Comparison of ENCODE assay signal across 11 cellular contexts in the genomic region with DNA sequence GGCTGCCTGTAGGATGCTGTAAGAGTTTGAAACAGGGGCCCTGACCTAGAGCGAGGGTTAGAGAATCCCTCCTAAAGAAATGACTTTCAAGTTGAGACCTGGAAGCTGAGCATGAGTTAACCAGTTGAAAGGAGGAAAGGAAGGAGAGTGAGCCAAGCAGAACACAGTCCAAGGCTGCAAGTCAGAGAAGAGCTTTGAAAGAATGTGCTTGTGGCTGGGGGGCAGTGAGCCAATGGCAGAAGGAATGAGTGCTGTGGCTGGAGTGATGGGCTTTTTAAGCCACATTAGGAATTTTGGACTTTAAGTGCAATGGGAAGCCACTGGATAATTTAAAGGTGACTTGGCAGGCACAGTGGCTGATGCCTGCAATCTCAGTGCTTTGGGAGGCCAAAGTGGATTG. TPM values are rescaled to one million over a fixed set of nuclear protein-coding genes. Genes with fewer than 3 reads are reported as not detected.
DNase-seq lines count a peak whose midpoint lies in the region; ATAC-seq and TF ChIP-seq lines count a peak whose summit lies in the region.
"Had no signal": no experiment of that assay in that cellular context is flagged by ENCODE, and none has a peak within 500 bp of the region (broad histone marks: within the 10 kb centered on the region; RNA-seq: fewer than 3 reads in every experiment).

No MANE protein-coding gene starts in this region.

- no peak overlapping the region for H3K4me2 ChIP-seq in hepatocyte

- peaks cover 63% of the 10 kb centered on the region for H3K4me1 Mint-ChIP-seq in activated CD4-positive, alpha-beta T cell treated with anti-CD3 and anti-CD28 coated beads, Interleukin-2, amount 10 ng/mL, durations not matched to agents 7 days and 5 days
- H3K4me1 Mint-ChIP-seq in activated B cell treated with CpG ODN at 0.5 μM for 24 hours: peaks cover 13% of the 10 kb centered on the region

- WGBS in hepatocyte (ENCODE audit: low lambda C conversion rate, missing lambda C conversion rate): 100% methylated on average over 1 of the region's 1 CpG
- 88 to 100% (median 97%) methylated on average over 1 of the region's 1 CpG for WGBS in stomach, 5 donors

- no peak for TF ChIP-seq POLR2A in stomach (IDR thresholded peaks at IDR 0.05)

- no peak overlapping the region for H3K4me3 ChIP-seq in hepatocyte
- no peak overlapping the region for H3K4me3 ChIP-seq in stomach

- no peaks in the 10 kb centered on the region for H3K9me2 ChIP-seq in hepatocyte (replicated peaks; ENCODE audit: insufficient read depth)

- TF ChIP-seq CTCF in activated B cell treated with CpG ODN at 0.5 μM for 24 hours (IDR thresholded peaks at IDR 0.05) (no peak), hepatocyte (IDR thresholded peaks at IDR 0.05; ENCODE audit: poor library complexity) (no peak), stomach (IDR thresholded peaks at IDR 0.05) (no peak)

- peak overlapping the region; percentile 93 for H3K27ac Mint-ChIP-seq in activated CD4-positive, alpha-beta T cell treated with anti-CD3 and anti-CD28 coated beads, Interleukin-2, amount 10 ng/mL, durations not matched to agents 7 days and 5 days
- H3K27ac Mint-ChIP-seq in activated B cell treated with CpG ODN at 0.5 μM for 24 hours: peak overlapping the region; percentile 8

- no peaks in the 10 kb centered on the region for H3K79me2 ChIP-seq in hepatocyte

- H3K4me3 Mint-ChIP-seq in activated CD4-positive, alpha-beta T cell treated with anti-CD3 and anti-CD28 coated beads, Interleukin-2, amount 10 ng/mL, durations not matched to agents 7 days and 5 days: peak overlapping the region; percentile 17
- no peak overlapping the region for H3K4me3 Mint-ChIP-seq in activated B cell treated with CpG ODN at 0.5 μM for 24 hours

- intact Hi-C loops in activated B cell treated with CpG ODN at 0.5 μM for 24 hours (cut with micrococcal nuclease) (loop anchor here (10.0 kb wide), 1 partner anchor 700 kb away; no protein-coding TSS in a partner anchor), stomach (cut with DNase I; ENCODE audit: low total_unique reads) (no loop called here)

- H3K36me3 ChIP-seq in hepatocyte (replicated peaks; ENCODE audit: insufficient read depth, low read depth): no peaks in the 10 kb centered on the region
- H3K36me3 ChIP-seq in stomach: no peaks in the 10 kb centered on the region

- no peaks in the 10 kb centered on the region for H3K27me3 ChIP-seq in hepatocyte
- H3K27me3 ChIP-seq in stomach: no peaks in the 10 kb centered on the region

- POLR2A ChIA-PET in activated CD4-positive, alpha-beta T cell treated with anti-CD3 and anti-CD28 coated beads, Interleukin-2, amount 10 ng/mL, durations not matched to agents 7 days and 5 days (lab: Charles Lee): no interaction called here
- POLR2A ChIA-PET in activated B cell treated with CpG ODN at 0.5 μM for 24 hours (lab: Charles Lee): interaction anchor here (1.5 to 3.2 kb wide), 4 partner anchors 10 to 90 kb away, joined by 5 to 42 read pairs (median 14); a partner anchor contains a TSS

- H2AFZ ChIP-seq in hepatocyte: no peak overlapping the region

- no peaks in the 10 kb centered on the region for H3K9me3 Mint-ChIP-seq in activated CD4-positive, alpha-beta T cell treated with anti-CD3 and anti-CD28 coated beads, Interleukin-2, amount 10 ng/mL, durations not matched to agents 7 days and 5 days
- H3K9me3 Mint-ChIP-seq in activated B cell treated with CpG ODN at 0.5 μM for 24 hours: no peaks in the 10 kb centered on the region

- no peak for DNase-seq in activated CD4-positive, alpha-beta T cell treated with anti-CD3 and anti-CD28 coated beads, Interleukin-2, amount 10 ng/mL, durations not matched to agents 7 days and 5 days
- no peak for DNase-seq in activated CD4-positive, alpha-beta T cell treated with anti-CD3 and anti-CD28 coated beads, Interleukin-2, amount 50 U/mL, for 1 hour
- no peak for DNase-seq in activated B cell treated with CpG ODN at 0.5 μM for 24 hours
- no peak for DNase-seq in hepatocyte (ENCODE audit: low spot score)
- DNase-seq in stomach: no peak
- DNase-seq in COR-L47 (lab: John Stamatoyannopoulos, UW): no peak
- no peak for DNase-seq in DMS53 treated with DMSO at 0.1 percent for 48 hours (lab: John Stamatoyannopoulos, UW; ENCODE audit: unreplicated experiment)
- DNase-seq: activated effector memory CD4-positive, alpha-beta T cell treated with Interleukin-2 at 50 U/mL for 16 hours; NCI-H2081 treated with DMSO at 0.1 percent for 48 hours had no signal

- ATAC-seq in activated B cell treated with CpG ODN at 0.5 μM for 24 hours (ENCODE audit: low read depth): no peak
- no peak for ATAC-seq in HG03442 (IDR thresholded peaks at IDR 0.05; ENCODE audit: unreplicated experiment)
- ATAC-seq: esophagus mucosa had no signal

- H3K27ac ChIP-seq in hepatocyte: peak overlapping the region; percentile 18
- peak overlapping the region in 3 of 5 donors; percentile 47 to 71 (median 54) for H3K27ac ChIP-seq in stomach

- TF ChIP-seq EP300 in stomach (IDR thresholded peaks at IDR 0.05): no peak

- H3K9me3 ChIP-seq in hepatocyte (ENCODE audit: low read depth) (no peaks in the 10 kb centered on the region), stomach (no peaks in the 10 kb centered on the region)

- no peaks in the 10 kb centered on the region for H3K27me3 Mint-ChIP-seq in activated CD4-positive, alpha-beta T cell treated with anti-CD3 and anti-CD28 coated beads, Interleukin-2, amount 10 ng/mL, durations not matched to agents 7 days and 5 days
- no peaks in the 10 kb centered on the region for H3K27me3 Mint-ChIP-seq in activated B cell treated with CpG ODN at 0.5 μM for 24 hours

- H4K20me1 ChIP-seq in hepatocyte (ENCODE audit: insufficient read depth, poor library complexity, severe bottlenecking): no peaks in the 10 kb centered on the region

- H3K4me1 ChIP-seq in hepatocyte (ENCODE audit: insufficient read depth) (no peaks in the 10 kb centered on the region), stomach (peaks cover 0 to 29% (median 18%) of the 10 kb centered on the region in 4 donors)

- peaks cover 36% of the 10 kb centered on the region for H3K36me3 Mint-ChIP-seq in activated CD4-positive, alpha-beta T cell treated with anti-CD3 and anti-CD28 coated beads, Interleukin-2, amount 10 ng/mL, durations not matched to agents 7 days and 5 days (ENCODE audit: low read depth)
- H3K36me3 Mint-ChIP-seq in activated B cell treated with CpG ODN at 0.5 μM for 24 hours (ENCODE audit: low read depth): peaks cover 4% of the 10 kb centered on the region

- CTCF ChIA-PET in activated CD4-positive, alpha-beta T cell treated with anti-CD3 and anti-CD28 coated beads, Interleukin-2, amount 10 ng/mL, durations not matched to agents 7 days and 5 days (lab: Charles Lee): interaction anchor here (1.1 to 3.5 kb wide), 8 partner anchors 10 to 102 kb away, joined by 3 to 13 read pairs (median 8); no protein-coding TSS in a partner anchor
- CTCF ChIA-PET in activated B cell treated with CpG ODN at 0.5 μM for 24 hours (lab: Charles Lee): interaction anchor here (0.6 to 5.2 kb wide), 6 partner anchors 18 to 1733 kb away, joined by 3 to 148 read pairs (median 20); no protein-coding TSS in a partner anchor

RNA-seq across cellular contexts. Expression of a gene that starts 18.1 kb away (rescaled TPM):
- total RNA-seq in activated CD4-positive, alpha-beta T cell treated with anti-CD3 and anti-CD28 coated beads, Interleukin-2, amount 10 ng/mL, durations not matched to agents 7 days and 5 days: 100 to 1,000 TPM; 105 to 117 TPM
- total RNA-seq in activated B cell treated with CpG ODN at 0.5 μM for 24 hours (56.6 and 59.0 TPM in 2 replicates), hepatocyte (44.8 and 46.0 TPM in 2 replicates), stomach (10 to 100 TPM; 22.9 to 60.8 (median 40.0) TPM)
- polyA plus RNA-seq in hepatocyte (4.2 and 7.0 TPM in 2 replicates), stomach (10 to 100 TPM; 17.7 to 27.6 (median 24.7) TPM)

RNA-seq across cellular contexts. Expression of a gene that starts 39.3 kb away (rescaled TPM):
- 1 to 10 TPM; 7.7 to 9.3 TPM for total RNA-seq in activated CD4-positive, alpha-beta T cell treated with anti-CD3 and anti-CD28 coated beads, Interleukin-2, amount 10 ng/mL, durations not matched to agents 7 days and 5 days
- total RNA-seq in activated B cell treated with CpG ODN at 0.5 μM for 24 hours: 0.39 TPM in 1 of 2 replicates, not detected in the other
- 0.16 and 0.50 TPM in 2 replicates for total RNA-seq in hepatocyte
- 0.44 and 0.74 TPM in 2 replicates for polyA plus RNA-seq in hepatocyte
- under 1 TPM in 1 of 5 donors, not detected in 4; 0.73 TPM for total RNA-seq in stomach
- polyA plus RNA-seq in stomach: under 1 TPM; 0.19 to 0.61 (median 0.23) TPM

RNA-seq across cellular contexts. Expression of a gene that starts 50.2 kb away (rescaled TPM):
- total RNA-seq in activated CD4-positive, alpha-beta T cell treated with anti-CD3 and anti-CD28 coated beads, Interleukin-2, amount 10 ng/mL, durations not matched to agents 7 days and 5 days: 10 to 100 TPM; 14.4 to 15.5 TPM
- total RNA-seq in activated B cell treated with CpG ODN at 0.5 μM for 24 hours (0.75 and 0.81 TPM in 2 replicates), hepatocyte (5.6 and 6.0 TPM in 2 replicates), stomach (100 to 1,000 TPM in 1 of 5 donors, 10 to 100 TPM in 2, 1 to 10 TPM in 1, under 1 TPM in 1; 0.29 to 119 (median 21.0) TPM)
- polyA plus RNA-seq in hepatocyte (1.5 and 3.8 TPM in 2 replicates), stomach (1 to 10 TPM; 1.9 to 5.4 (median 4.4) TPM)
